8 cellular contexts compared by ENCODE assay signal in genomic region chr1:24384251-24385090, GRCh38. TPM values are rescaled to one million over a fixed set of nuclear protein-coding genes. Genes with fewer than 3 reads are reported as not detected.
DNase-seq lines count a peak whose midpoint lies in the region; ATAC-seq lines count a peak whose summit lies in the region.

No MANE protein-coding gene starts in this region.

- DNase-seq in activated naive CD8-positive, alpha-beta T cell treated with anti-CD3 and anti-CD28 coated beads, Interleukin-2, amount 10 ng/mL, durations not matched to agents 7 days and 5 days: no peak
- no peak for DNase-seq in KBM-7
- DNase-seq in KG1 (lab: John Stamatoyannopoulos, UW): no peak
- DNase-seq in cerebellum (ENCODE audit: low spot score): no peak

- no peaks in the 10 kb centered on the region for H3K9me3 ChIP-seq in mesodermal cell (ENCODE audit: control insufficient read depth, low read length)

- no peaks in the 10 kb centered on the region for H3K27me3 Mint-ChIP-seq in activated naive CD8-positive, alpha-beta T cell treated with anti-CD3 and anti-CD28 coated beads, Interleukin-2, amount 10 ng/mL, durations not matched to agents 7 days and 5 days

- ATAC-seq in GM18867 (IDR thresholded peaks at IDR 0.05; ENCODE audit: unreplicated experiment): peak; percentile 71
- peak; percentile 67 for ATAC-seq in HG03432 (IDR thresholded peaks at IDR 0.05; ENCODE audit: unreplicated experiment)
- peak; percentile 64 for ATAC-seq in activated naive CD8-positive, alpha-beta T cell treated with anti-CD3 and anti-CD28 coated beads, Interleukin-2, amount 10 ng/mL, durations not matched to agents 7 days and 5 days (ENCODE audit: low read depth)
- no peak for ATAC-seq in HG02763 (IDR thresholded peaks at IDR 0.05; ENCODE audit: unreplicated experiment)

- H3K4me3 ChIP-seq in mesodermal cell (ENCODE audit: extremely low read depth, insufficient read depth, low read length, poor library complexity, severe bottlenecking): no peak overlapping the region

- H3K4me1 Mint-ChIP-seq in activated naive CD8-positive, alpha-beta T cell treated with anti-CD3 and anti-CD28 coated beads, Interleukin-2, amount 10 ng/mL, durations not matched to agents 7 days and 5 days: peaks cover 19% of the 10 kb centered on the region

- no peak overlapping the region for H3K27ac Mint-ChIP-seq in activated naive CD8-positive, alpha-beta T cell treated with anti-CD3 and anti-CD28 coated beads, Interleukin-2, amount 10 ng/mL, durations not matched to agents 7 days and 5 days

- H3K36me3 Mint-ChIP-seq in activated naive CD8-positive, alpha-beta T cell treated with anti-CD3 and anti-CD28 coated beads, Interleukin-2, amount 10 ng/mL, durations not matched to agents 7 days and 5 days: peaks cover 10% of the 10 kb centered on the region

- H3K27ac ChIP-seq in mesodermal cell (ENCODE audit: low read depth, low read length, severe bottlenecking): peak overlapping the region; percentile 2

- peaks cover 14% of the 10 kb centered on the region for H3K4me1 ChIP-seq in mesodermal cell (ENCODE audit: control insufficient read depth, insufficient read depth, low read length, poor library complexity, severe bottlenecking)

- WGBS in mesodermal cell (ENCODE audit: insufficient coverage in 2 of 2), 2 experiments: 94 to 100% methylated on average over 8 of the region's 13 CpGs

- no peaks in the 10 kb centered on the region for H3K9me3 Mint-ChIP-seq in activated naive CD8-positive, alpha-beta T cell treated with anti-CD3 and anti-CD28 coated beads, Interleukin-2, amount 10 ng/mL, durations not matched to agents 7 days and 5 days

- in situ Hi-C loops in KBM-7 (cut with MboI; ENCODE audit: low pct_unique_long_range_greater_than_20kb, low sequenced_read_pairs): loop anchor here (10.0 kb wide), 1 partner anchor 180 kb away; no protein-coding TSS in a partner anchor

- peak overlapping the region; percentile 19 for H3K4me3 Mint-ChIP-seq in activated naive CD8-positive, alpha-beta T cell treated with anti-CD3 and anti-CD28 coated beads, Interleukin-2, amount 10 ng/mL, durations not matched to agents 7 days and 5 days

- H3K36me3 ChIP-seq in mesodermal cell (ENCODE audit: control insufficient read depth, insufficient read depth, low read length): peaks cover 6% of the 10 kb centered on the region

- POLR2A ChIA-PET in activated naive CD8-positive, alpha-beta T cell treated with anti-CD3 and anti-CD28 coated beads, Interleukin-2, amount 10 ng/mL, durations not matched to agents 7 days and 5 days (lab: Charles Lee): no interaction called here

RNA-seq across cellular contexts. Expression of gene STPG1, which starts 29.1 kb away (rescaled TPM):
- total RNA-seq in activated naive CD8-positive, alpha-beta T cell treated with anti-CD3 and anti-CD28 coated beads, Interleukin-2, amount 10 ng/mL, durations not matched to agents 7 days and 5 days: 1 to 10 TPM; 8.6 to 9.0 TPM
- 10.0 TPM for polyA plus RNA-seq in mesodermal cell (2013, experiment 1 of 2)
- 9.3 TPM for polyA plus RNA-seq in mesodermal cell (2013, experiment 2 of 2)
- 8.4 TPM for total RNA-seq in cerebellum

RNA-seq across cellular contexts. Expression of gene NIPAL3, which starts 31.1 kb away (rescaled TPM):
- 10 to 100 TPM; 54.1 to 55.1 TPM for total RNA-seq in activated naive CD8-positive, alpha-beta T cell treated with anti-CD3 and anti-CD28 coated beads, Interleukin-2, amount 10 ng/mL, durations not matched to agents 7 days and 5 days
- 15.0 TPM for polyA plus RNA-seq in mesodermal cell (2013, experiment 1 of 2)
- polyA plus RNA-seq in mesodermal cell (2013, experiment 2 of 2): 14.9 TPM
- total RNA-seq in cerebellum: 24.9 TPM
